ENCODE assay signal across 1 cellular context in the genomic region with DNA sequence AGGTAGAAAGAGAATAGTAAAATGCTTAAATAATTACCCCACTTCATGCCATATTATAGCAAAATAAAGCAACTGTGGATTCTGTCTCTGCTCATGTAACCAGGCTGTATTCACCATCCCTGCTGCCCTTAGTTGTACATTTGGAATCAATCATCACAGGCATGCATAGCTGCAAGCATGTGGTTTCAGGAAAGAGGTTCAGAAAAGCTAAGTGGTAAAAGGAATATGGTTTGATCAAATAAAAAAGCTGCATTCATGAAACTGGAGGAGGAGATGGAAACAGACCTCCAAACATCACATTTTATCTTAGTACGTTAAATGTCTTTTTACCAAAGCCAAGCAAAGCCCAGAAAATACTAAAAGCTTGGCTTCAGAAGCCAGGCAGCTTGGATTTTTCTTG.
TF ChIP-seq lines count a peak whose summit lies in the region.

No MANE protein-coding gene starts in this region.

TF ChIP-seq in K562, 482 proteins besides CTCF, POLR2A, EP300 and RAD21 (continued from another document):
- TF ChIP-seq ESRRB (CRISPR knock-in tag; IDR thresholded peaks at IDR 0.05; ENCODE audit: borderline replicate concordance) (no peak), COPS2 (conservative IDR thresholded peaks at IDR 0.05) (no peak), PPARD (CRISPR knock-in tag; IDR thresholded peaks at IDR 0.05) (no peak)
- TF ChIP-seq, protein P1, sequence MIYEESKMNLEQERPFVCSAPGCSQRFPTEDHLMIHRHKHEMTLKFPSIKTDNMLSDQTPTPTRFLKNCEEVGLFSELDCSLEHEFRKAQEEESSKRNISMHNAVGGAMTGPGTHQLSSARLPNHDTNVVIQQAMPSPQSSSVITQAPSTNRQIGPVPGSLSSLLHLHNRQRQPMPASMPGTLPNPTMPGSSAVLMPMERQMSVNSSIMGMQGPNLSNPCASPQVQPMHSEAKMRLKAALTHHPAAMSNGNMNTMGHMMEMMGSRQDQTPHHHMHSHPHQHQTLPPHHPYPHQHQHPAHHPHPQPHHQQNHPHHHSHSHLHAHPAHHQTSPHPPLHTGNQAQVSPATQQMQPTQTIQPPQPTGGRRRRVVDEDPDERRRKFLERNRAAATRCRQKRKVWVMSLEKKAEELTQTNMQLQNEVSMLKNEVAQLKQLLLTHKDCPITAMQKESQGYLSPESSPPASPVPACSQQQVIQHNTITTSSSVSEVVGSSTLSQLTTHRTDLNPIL (CRISPR knock-in tag; IDR thresholded peaks at IDR 0.05): no peak
TF ChIP-seq in K562: peak in this region for 0.
